In genomic region chr10:121974535-121975294, GRCh38 we compare ENCODE assay signal across 8 cellular contexts. TPM values are rescaled to one million over a fixed set of nuclear protein-coding genes. Genes with fewer than 3 reads are reported as not detected.
A peak's percentile ranks its signal among the peaks of the same experiment; 100 is the strongest.
DNase-seq lines count a peak whose midpoint lies in the region; ATAC-seq and TF ChIP-seq lines count a peak whose summit lies in the region.

A gene with protein sequence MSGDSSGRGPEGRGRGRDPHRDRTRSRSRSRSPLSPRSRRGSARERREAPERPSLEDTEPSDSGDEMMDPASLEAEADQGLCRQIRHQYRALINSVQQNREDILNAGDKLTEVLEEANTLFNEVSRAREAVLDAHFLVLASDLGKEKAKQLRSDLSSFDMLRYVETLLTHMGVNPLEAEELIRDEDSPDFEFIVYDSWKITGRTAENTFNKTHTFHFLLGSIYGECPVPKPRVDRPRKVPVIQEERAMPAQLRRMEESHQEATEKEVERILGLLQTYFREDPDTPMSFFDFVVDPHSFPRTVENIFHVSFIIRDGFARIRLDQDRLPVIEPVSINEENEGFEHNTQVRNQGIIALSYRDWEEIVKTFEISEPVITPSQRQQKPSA (minus strand): TSS chr10:121975217. CDS start chr10:121975165, 52 bp downstream.

- H3K36me3 ChIP-seq in OCI-LY3 (replicated peaks; ENCODE audit: low read depth, low read length) = peaks cover 2% of the 10 kb centered on the region
- peaks cover 0 to 4% of the 10 kb centered on the region in 2 donors for H3K36me3 ChIP-seq in esophagus (ENCODE audit: control insufficient read depth in 2 of 2, insufficient read depth in 2 of 2, low read length in 1 of 2)
- H3K36me3 ChIP-seq in muscle layer of colon (ENCODE audit: insufficient read depth, low read length) = peaks cover 10% of the 10 kb centered on the region

- peaks cover 50% of the 10 kb centered on the region for H3K36me3 Mint-ChIP-seq in activated T-cell treated with anti-CD3 and anti-CD28 coated beads, Interleukin-2, amount 50 U/mL, for 24 hours (ENCODE audit: low read depth)

- H3K4me3 ChIP-seq in OCI-LY3 (ENCODE audit: low read length) (peak within 1 kb of the TSS; percentile 86), esophagus (ENCODE audit: low read depth in 1 of 2, low read length in 2 of 2) (peak within 1 kb of the TSS; percentile 76 to 88), muscle layer of colon (ENCODE audit: low read depth in 1 of 2, low read length in 2 of 2) (peak within 1 kb of the TSS; percentile 77 to 87)

- TF ChIP-seq CTCF in OCI-LY3 (IDR thresholded peaks at IDR 0.05; ENCODE audit: low read depth, low read length) = no peak; the same call in 1 of the 2 replicates

- peak within 1 kb of the TSS; percentile 68 for H3K4me2 ChIP-seq in OCI-LY3 (ENCODE audit: low read length)

- H3K27ac ChIP-seq in OCI-LY3 (ENCODE audit: low read length) (peak within 1 kb of the TSS; percentile 84), esophagus (ENCODE audit: low read depth in 2 of 2, low read length in 1 of 2) (peak within 1 kb of the TSS; percentile 97 to 98), muscle layer of colon (ENCODE audit: low read depth, low read length) (peak within 1 kb of the TSS; percentile 86)

- H3K9ac ChIP-seq in OCI-LY3 (ENCODE audit: low read length) (peak within 1 kb of the TSS; percentile 99), muscle layer of colon (ENCODE audit: low read length) (peak within 1 kb of the TSS; percentile 57)

- no peaks in the 10 kb centered on the region for H3K9me3 ChIP-seq in OCI-LY3 (ENCODE audit: insufficient read depth, low read length)
- H3K9me3 ChIP-seq in esophagus (ENCODE audit: control insufficient read depth in 2 of 2, insufficient read depth in 1 of 2, low read depth in 1 of 2, low read length in 1 of 2) = no peaks in the 10 kb centered on the region
- H3K9me3 ChIP-seq in muscle layer of colon (ENCODE audit: low read length) = no peaks in the 10 kb centered on the region

- H3K27me3 Mint-ChIP-seq in activated T-cell treated with anti-CD3 and anti-CD28 coated beads, Interleukin-2, amount 50 U/mL, for 24 hours = no peaks in the 10 kb centered on the region

- H3K4me3 Mint-ChIP-seq in activated T-cell treated with anti-CD3 and anti-CD28 coated beads, Interleukin-2, amount 50 U/mL, for 24 hours = peak within 1 kb of the TSS; percentile 89

- peaks cover 24% of the 10 kb centered on the region for H3K79me2 ChIP-seq in OCI-LY3 (ENCODE audit: low read length)

- WGBS in esophagus, 2 donors = 0% methylated on average over 77 to 101 of the region's 101 CpGs

- H3K27ac Mint-ChIP-seq in activated T-cell treated with anti-CD3 and anti-CD28 coated beads, Interleukin-2, amount 50 U/mL, for 24 hours = peak within 1 kb of the TSS; percentile 77

- H3K4me1 Mint-ChIP-seq in activated T-cell treated with anti-CD3 and anti-CD28 coated beads, Interleukin-2, amount 50 U/mL, for 24 hours (ENCODE audit: low read depth) = peaks cover 26% of the 10 kb centered on the region

- no peaks in the 10 kb centered on the region for H3K27me3 ChIP-seq in OCI-LY3 (ENCODE audit: low read depth, low read length)
- no peaks in the 10 kb centered on the region for H3K27me3 ChIP-seq in esophagus (ENCODE audit: control insufficient read depth in 1 of 2, insufficient read depth in 2 of 2, low read length in 2 of 2)
- H3K27me3 ChIP-seq in muscle layer of colon (ENCODE audit: control insufficient read depth in 1 of 2, insufficient read depth in 2 of 2, low read length in 2 of 2) = no peaks in the 10 kb centered on the region

- peak; percentile 75 for ATAC-seq in GM19372 (IDR thresholded peaks at IDR 0.05; ENCODE audit: low read depth, unreplicated experiment)
- ATAC-seq in HG03521 (IDR thresholded peaks at IDR 0.05; ENCODE audit: unreplicated experiment) = peak; percentile 73

- peak within 1 kb of the TSS; percentile 87 for H2AFZ ChIP-seq in OCI-LY3 (ENCODE audit: low read depth, low read length)

- H3K9me3 Mint-ChIP-seq in activated T-cell treated with anti-CD3 and anti-CD28 coated beads, Interleukin-2, amount 50 U/mL, for 24 hours = peaks cover 8% of the 10 kb centered on the region

- peaks cover 8% of the 10 kb centered on the region; the same call in 1 of the 2 replicates for H4K20me1 ChIP-seq in OCI-LY3 (ENCODE audit: insufficient read depth, low read length)

- peaks cover 7% of the 10 kb centered on the region for H3K4me1 ChIP-seq in OCI-LY3 (ENCODE audit: low read length)
- H3K4me1 ChIP-seq in esophagus (ENCODE audit: control insufficient read depth in 2 of 2, insufficient read depth in 2 of 2, low read length in 1 of 2) = peaks cover 0 to 8% of the 10 kb centered on the region in 2 donors
- H3K4me1 ChIP-seq in muscle layer of colon (ENCODE audit: insufficient read depth, low read length) = peaks cover 11% of the 10 kb centered on the region

- peak; percentile 43 for DNase-seq in COLO829 (ENCODE audit: low spot score)
- DNase-seq in activated T-cell treated with anti-CD3 and anti-CD28 coated beads, Interleukin-2, amount 50 U/mL, for 24 hours = peak; percentile 88
- DNase-seq in stimulated activated CD8-positive, alpha-beta memory T cell treated with anti-CD3 and anti-CD28 coated beads, Interleukin-7, amount 100 ng/mL, for 1 hour (ENCODE audit: low read depth in 2 of 2) = peak; percentile 44 to 45

RNA-seq across cellular contexts. Expression of the gene that starts here (rescaled TPM):
- 10 to 100 TPM; 39.8 to 61.4 TPM for polyA plus RNA-seq in esophagus

Comparison
In these comparisons a context has a peak if more than half of its experiments do, and no peak if none do; other contexts are left out.
1. Peak in every context shown above with its lines: DNase-seq, ATAC-seq, H3K4me3 ChIP-seq and H3K27ac ChIP-seq.